Comparison of ENCODE assay signal across 23 cellular contexts in genomic region chr4:1751155-1751918, GRCh38. TPM values are rescaled to one million over a fixed set of nuclear protein-coding genes. Genes with fewer than 3 reads are reported as not detected.
DNase-seq lines count a peak whose midpoint lies in the region; ATAC-seq and TF ChIP-seq lines count a peak whose summit lies in the region.
"Had no signal": no experiment of that assay in that cellular context is flagged by ENCODE, and none has a peak within 500 bp of the region (broad histone marks: within the 10 kb centered on the region; RNA-seq: fewer than 3 reads in every experiment).

No MANE protein-coding gene starts in this region.

- DNase-seq in RWPE1 (ENCODE audit: low spot score): no peak
- no peak for DNase-seq in suprapubic skin (ENCODE audit: low spot score in 2 of 2)
- DNase-seq in DMS79 treated with DMSO at 0.1 percent for 48 hours (lab: John Stamatoyannopoulos, UW): no peak
- no peak for DNase-seq in upper lobe of right lung
- no peak for DNase-seq in caudate nucleus (lab: John Stamatoyannopoulos, UW)
- DNase-seq: AML-193; Caco-2; CD8-positive, alpha-beta T cell; DMS 273 treated with DMSO at 0.1 percent for 48 hours; GF-D8; Kasumi-1; MV-4-11; NCI-H1105; NCI-H1436 treated with DMSO at 0.1 percent for 48 hours; NCI-H187 treated with DMSO at 0.1 percent for 48 hours; NCI-H524; NCI-H774; PC-3; Right ventricle myocardium superior had no signal

- no peaks in the 10 kb centered on the region for H3K27me3 ChIP-seq in BLaER1 treated with 17β-estradiol and CSF1 and Interleukin-3, amounts not matched to agents 10 nM and 100 nM
- H3K27me3 ChIP-seq in suprapubic skin (peaks cover 4% of the 10 kb centered on the region), upper lobe of right lung (no peaks in the 10 kb centered on the region)

- H3K4me3 ChIP-seq in BLaER1 treated with 17β-estradiol and CSF1 and Interleukin-3, amounts not matched to agents 10 nM and 100 nM: no peak overlapping the region
- no peak overlapping the region for H3K4me3 ChIP-seq in suprapubic skin
- no peak overlapping the region for H3K4me3 ChIP-seq in upper lobe of right lung
- H3K4me3 ChIP-seq: A549 had no signal

- no peak for TF ChIP-seq POLR2A in suprapubic skin (IDR thresholded peaks at IDR 0.05)

- WGBS in suprapubic skin: no CpG with 5 or more reads among the region's 31 CpGs

- peak overlapping the region in 10 of 11 experiments; percentile 76 to 83 (median 80); a peak in 11 of 22 replicates for H3K9ac ChIP-seq in BLaER1 treated with 17β-estradiol and CSF1 and Interleukin-3, amounts not matched to agents 10 nM and 100 nM

- H3K27ac ChIP-seq in BLaER1 treated with 17β-estradiol and CSF1 and Interleukin-3, amounts not matched to agents 10 nM and 100 nM: peak overlapping the region in 6 of 11 experiments; percentile 84 to 91 (median 88); a peak in 9 of 22 replicates
- H3K27ac ChIP-seq in RWPE1: peak overlapping the region; percentile 98
- peak overlapping the region; percentile 74 for H3K27ac ChIP-seq in suprapubic skin
- no peak overlapping the region for H3K27ac ChIP-seq in upper lobe of right lung
- H3K27ac ChIP-seq in caudate nucleus (ENCODE audit: low read depth, low read length): no peak overlapping the region
- H3K27ac ChIP-seq: C4-2B had no signal

- no peaks in the 10 kb centered on the region for H3K9me3 ChIP-seq in BLaER1 treated with 17β-estradiol and CSF1 and Interleukin-3, amounts not matched to agents 10 nM and 100 nM (replicated peaks in 1 of 11)
- H3K9me3 ChIP-seq in suprapubic skin (no peaks in the 10 kb centered on the region), upper lobe of right lung (no peaks in the 10 kb centered on the region)
- H3K9me3 ChIP-seq: A549, Caco-2 had no signal

- CTCF ChIA-PET in RWPE1 (lab: Yijun Ruan, JAX): interaction anchor here (0.6 kb wide), 1 partner anchor 13 kb away, joined by 3 read pairs; no protein-coding TSS in a partner anchor

- H4K20me1 ChIP-seq in BLaER1 treated with 17β-estradiol and CSF1 and Interleukin-3, amounts not matched to agents 10 nM and 100 nM: peaks cover 0 to 22% (median 6%) of the 10 kb centered on the region in 11 experiments; a peak in 8 of 22 replicates

- no peak for TF ChIP-seq CTCF in RWPE1 (conservative IDR thresholded peaks at IDR 0.05; ENCODE audit: low read depth)
- TF ChIP-seq CTCF in suprapubic skin (IDR thresholded peaks at IDR 0.05): no peak
- TF ChIP-seq CTCF in upper lobe of right lung (IDR thresholded peaks at IDR 0.05): no peak

- peak overlapping the region; percentile 80 to 96 (median 94); a peak in 21 of 22 replicates for H3K4me2 ChIP-seq in BLaER1 treated with 17β-estradiol and CSF1 and Interleukin-3, amounts not matched to agents 10 nM and 100 nM
- H3K4me2 ChIP-seq: A549 had no signal

- H3K36me3 ChIP-seq in BLaER1 treated with 17β-estradiol and CSF1 and Interleukin-3, amounts not matched to agents 10 nM and 100 nM: no peaks in the 10 kb centered on the region
- no peaks in the 10 kb centered on the region for H3K36me3 ChIP-seq in suprapubic skin
- no peaks in the 10 kb centered on the region for H3K36me3 ChIP-seq in upper lobe of right lung

- intact Hi-C loops in upper lobe of right lung (cut with DNase I): no loop called here

- POLR2A ChIA-PET in RWPE1 (lab: Yijun Ruan, JAX; ENCODE audit: low non-redundant PET): no interaction called here

- TF ChIP-seq EP300 in suprapubic skin (IDR thresholded peaks at IDR 0.05): no peak

- H3K4me1 ChIP-seq in BLaER1 treated with 17β-estradiol and CSF1 and Interleukin-3, amounts not matched to agents 10 nM and 100 nM: peaks cover 33 to 68% (median 51%) of the 10 kb centered on the region in 10 experiments
- H3K4me1 ChIP-seq in suprapubic skin: peaks cover 61% of the 10 kb centered on the region
- H3K4me1 ChIP-seq in upper lobe of right lung: peaks cover 22% of the 10 kb centered on the region

- ATAC-seq in esophagus mucosa (peak; percentile 1), upper lobe of right lung (no peak)
- ATAC-seq: CD8-positive, alpha-beta T cell; PC-3 had no signal

RNA-seq across cellular contexts. Expression of gene TACC3, which starts 30.0 kb away (rescaled TPM):
- total RNA-seq in esophagus mucosa (34.4 TPM), suprapubic skin (10 to 100 TPM in 2 of 4 donors, 1 to 10 TPM in 2; 7.2 to 11.7 (median 8.8) TPM), upper lobe of right lung (13.3 TPM)

RNA-seq across cellular contexts. Expression of gene TMEM129, which starts 30.2 kb away (rescaled TPM):
- total RNA-seq in esophagus mucosa (25.5 TPM), suprapubic skin (10 to 100 TPM; 50.4 to 77.2 (median 57.6) TPM), upper lobe of right lung (33.2 TPM)

RNA-seq across cellular contexts. Expression of gene SLBP, which starts 39.2 kb away (rescaled TPM):
- total RNA-seq in esophagus mucosa (31.3 TPM), suprapubic skin (10 to 100 TPM; 36.9 to 59.1 (median 40.8) TPM), upper lobe of right lung (32.8 TPM)

RNA-seq across cellular contexts. Expression of gene FGFR3, which starts 41.8 kb away (rescaled TPM):
- 150 TPM for total RNA-seq in esophagus mucosa
- 100 to 1,000 TPM; 511 to 829 (median 662) TPM for total RNA-seq in suprapubic skin
- total RNA-seq in upper lobe of right lung: 32.1 TPM
- total RNA-seq: CD8-positive, alpha-beta T cell had no signal

Comparison
In these comparisons a context has a peak if more than half of its experiments do, and no peak if none do; other contexts are left out.
1. H3K27ac ChIP-seq: peak in BLaER1 treated with 17β-estradiol and CSF1 and Interleukin-3, amounts not matched to agents 10 nM and 100 nM (6 of 11), RWPE1 (single experiment) and suprapubic skin (single experiment); none in upper lobe of right lung (single experiment) and caudate nucleus (single experiment).